Comparison of ENCODE assay signal across 26 cellular contexts in genomic region chr11:93122535-93122934, GRCh38.
A peak's percentile ranks its signal among the peaks of the same experiment; 100 is the strongest.
DNase-seq lines count a peak whose midpoint lies in the region; ATAC-seq, FAIRE-seq and TF ChIP-seq lines count a peak whose summit lies in the region.
"Had no signal": no experiment of that assay in that cellular context is flagged by ENCODE, and none has a peak within 500 bp of the region (broad histone marks: within the 10 kb centered on the region; RNA-seq: fewer than 3 reads in every experiment).

No MANE protein-coding gene starts in this region.

- H3K9me3 ChIP-seq in neural cell (ENCODE audit: low read length) (no peaks in the 10 kb centered on the region), small intestine (ENCODE audit: control insufficient read depth, low read depth) (no peaks in the 10 kb centered on the region), lower lobe of right lung (no peaks in the 10 kb centered on the region), heart right ventricle (no peaks in the 10 kb centered on the region)
- H3K9me3 ChIP-seq: BE2C, BLaER1 had no signal

- H3K27ac ChIP-seq in neural cell (ENCODE audit: low read length) (no peak overlapping the region), small intestine (ENCODE audit: low read depth in 1 of 2, low read length in 1 of 2) (no peak overlapping the region), lower lobe of right lung (no peak overlapping the region), heart right ventricle (no peak overlapping the region)
- H3K27ac ChIP-seq: BLaER1 had no signal

- H3K4me1 Mint-ChIP-seq in activated T-helper 17 cell treated with anti-CD3 and anti-CD28 coated beads, Interleukin-2, amount 50 U/mL, for 72 hours, result no peaks in the 10 kb centered on the region
- H3K4me1 Mint-ChIP-seq: CD14-positive monocyte; CD4-positive, alpha-beta memory T cell; CD4-positive, CD25-positive, alpha-beta regulatory T cell; CD8-positive, alpha-beta memory T cell had no signal

- no peaks in the 10 kb centered on the region for H3F3A ChIP-seq in neural cell (ENCODE audit: insufficient read depth, low read length, poor library complexity, severe bottlenecking)

- H3K4me3 Mint-ChIP-seq in activated T-helper 17 cell treated with anti-CD3 and anti-CD28 coated beads, Interleukin-2, amount 50 U/mL, for 72 hours, result no peak overlapping the region
- H3K4me3 Mint-ChIP-seq: CD14-positive monocyte; CD4-positive, alpha-beta memory T cell; CD4-positive, CD25-positive, alpha-beta regulatory T cell; CD8-positive, alpha-beta memory T cell had no signal

- H2AFZ ChIP-seq in neural cell (ENCODE audit: low read depth, low read length), result no peak overlapping the region

- no peak for DNase-seq in left colon
- peak; percentile 4 for DNase-seq in small intestine
- DNase-seq in lower lobe of right lung, result no peak
- no peak for DNase-seq in activated naive CD4-positive, alpha-beta T cell treated with Interleukin-2 at 50 U/mL for 16 hours
- DNase-seq in heart right ventricle, result no peak
- DNase-seq: 8988T; ACHN; BE2C; C1 segment of cervical spinal cord; CD4-positive, alpha-beta memory T cell; CD4-positive, CD25-positive, alpha-beta regulatory T cell; CD8-positive, alpha-beta memory T cell; COR-L47; DMS 273 treated with DMSO at 0.1 percent for 48 hours; DMS153; DMS53; DMS79 treated with DMSO at 0.1 percent for 48 hours; GF-D8 had no signal

- no peaks in the 10 kb centered on the region for H3K27me3 ChIP-seq in neural cell (ENCODE audit: insufficient read depth, low read depth, low read length)
- no peaks in the 10 kb centered on the region for H3K27me3 ChIP-seq in small intestine (ENCODE audit: control insufficient read depth in 2 of 2, insufficient read depth in 2 of 2, low read length in 2 of 2)
- H3K27me3 ChIP-seq in lower lobe of right lung (ENCODE audit: low read depth), result no peaks in the 10 kb centered on the region
- peaks cover 0 to 7% (median 0%) of the 10 kb centered on the region in 7 donors for H3K27me3 ChIP-seq in heart right ventricle
- H3K27me3 ChIP-seq: BE2C, BLaER1 had no signal

- H3K4me1 ChIP-seq in small intestine (ENCODE audit: control insufficient read depth in 2 of 2, insufficient read depth in 1 of 2, low read depth in 1 of 2, low read length in 1 of 2), result peaks cover 0 to 2% of the 10 kb centered on the region in 2 donors
- H3K4me1 ChIP-seq in lower lobe of right lung, result no peaks in the 10 kb centered on the region
- H3K4me1 ChIP-seq in heart right ventricle, result peaks cover 0 to 11% (median 0%) of the 10 kb centered on the region in 9 donors
- H3K4me1 ChIP-seq: BE2C, BLaER1 had no signal

- no peak overlapping the region for H3K9ac ChIP-seq in neural cell (ENCODE audit: low read length)
- H3K9ac ChIP-seq: BLaER1 had no signal

- H3K36me3 ChIP-seq in neural cell (ENCODE audit: insufficient read depth, low read length) (no peaks in the 10 kb centered on the region), small intestine (ENCODE audit: control insufficient read depth in 2 of 2, insufficient read depth in 2 of 2, low read length in 2 of 2) (no peaks in the 10 kb centered on the region), lower lobe of right lung (no peaks in the 10 kb centered on the region), heart right ventricle (no peaks in the 10 kb centered on the region)
- H3K36me3 ChIP-seq: BE2C, BLaER1 had no signal

- H3K9me2 ChIP-seq in neural cell (ENCODE audit: insufficient read depth, low read length), result no peaks in the 10 kb centered on the region

- H3K9me3 Mint-ChIP-seq in activated T-helper 17 cell treated with anti-CD3 and anti-CD28 coated beads, Interleukin-2, amount 50 U/mL, for 72 hours, result peaks cover 12% of the 10 kb centered on the region

- TF ChIP-seq CTCF in neural cell (IDR thresholded peaks at IDR 0.05; ENCODE audit: poor library complexity, severe bottlenecking), result no peak
- TF ChIP-seq CTCF in lower lobe of right lung (IDR thresholded peaks at IDR 0.05), result no peak
- TF ChIP-seq CTCF in heart right ventricle (IDR thresholded peaks at IDR 0.05), result no peak

- intact Hi-C loops in left colon (cut with DNase I, micrococcal nuclease) (no loop called here), lower lobe of right lung (cut with DNase I) (no loop called here), heart right ventricle (cut with DNase I) (no loop called here)

- peak overlapping the region; percentile 9 for H3K4me2 ChIP-seq in neural cell (ENCODE audit: low read length)
- H3K4me2 ChIP-seq: BLaER1 had no signal

- H3K79me2 ChIP-seq in neural cell (replicated peaks; ENCODE audit: insufficient read depth, low read length), result no peaks in the 10 kb centered on the region

- H4K20me1 ChIP-seq in neural cell (ENCODE audit: insufficient read depth), result peaks cover 3% of the 10 kb centered on the region
- H4K20me1 ChIP-seq: BLaER1 had no signal

- no peak for TF ChIP-seq EP300 in neural cell (conservative IDR thresholded peaks at IDR 0.05; ENCODE audit: poor library complexity, severe bottlenecking)

- TF ChIP-seq RAD21 in neural cell (conservative IDR thresholded peaks at IDR 0.05), result no peak

- no peak for FAIRE-seq in small intestine (lab: Jason Lieb, UNC)
- FAIRE-seq: A204.1, G401.6, GM12891, GM19239 had no signal

- peak; percentile 83 for ATAC-seq in left colon
- ATAC-seq in lower lobe of right lung, result no peak
- ATAC-seq in activated T-helper 17 cell treated with anti-CD3 and anti-CD28 coated beads, Interleukin-2, amount 50 U/mL, for 72 hours (replicated peaks), result no peak
- no peak for ATAC-seq in heart right ventricle

- H3K27me3 Mint-ChIP-seq in activated T-helper 17 cell treated with anti-CD3 and anti-CD28 coated beads, Interleukin-2, amount 50 U/mL, for 72 hours, result peaks cover 10% of the 10 kb centered on the region

- H3K36me3 Mint-ChIP-seq in activated T-helper 17 cell treated with anti-CD3 and anti-CD28 coated beads, Interleukin-2, amount 50 U/mL, for 72 hours (ENCODE audit: low read depth), result no peaks in the 10 kb centered on the region
- H3K36me3 Mint-ChIP-seq: CD14-positive monocyte; CD4-positive, alpha-beta memory T cell; CD4-positive, CD25-positive, alpha-beta regulatory T cell; CD8-positive, alpha-beta memory T cell had no signal

- no peak overlapping the region for H3K27ac Mint-ChIP-seq in activated T-helper 17 cell treated with anti-CD3 and anti-CD28 coated beads, Interleukin-2, amount 50 U/mL, for 72 hours
- H3K27ac Mint-ChIP-seq: CD14-positive monocyte; CD4-positive, alpha-beta memory T cell; CD4-positive, CD25-positive, alpha-beta regulatory T cell; CD8-positive, alpha-beta memory T cell had no signal

- H3K4me3 ChIP-seq in neural cell (ENCODE audit: low read length), result no peak overlapping the region
- no peak overlapping the region for H3K4me3 ChIP-seq in small intestine (ENCODE audit: low read depth in 1 of 2, low read length in 2 of 2)
- no peak overlapping the region for H3K4me3 ChIP-seq in lower lobe of right lung
- H3K4me3 ChIP-seq in heart right ventricle, result no peak overlapping the region
- H3K4me3 ChIP-seq: BLaER1 had no signal

TF ChIP-seq in neural cell, 6 proteins besides CTCF, POLR2A, EP300 and RAD21:
- TF ChIP-seq MXI1 (conservative IDR thresholded peaks at IDR 0.05; ENCODE audit: poor library complexity, severe bottlenecking), result no peak
- no peak for TF ChIP-seq SMC3 (conservative IDR thresholded peaks at IDR 0.05; ENCODE audit: poor library complexity)
- TF ChIP-seq EZH2 (IDR thresholded peaks at IDR 0.05; ENCODE audit: borderline replicate concordance, insufficient read depth, low read length, poor library complexity, severe bottlenecking), result no peak
- no peak for TF ChIP-seq REST (IDR thresholded peaks at IDR 0.05; ENCODE audit: borderline replicate concordance)
- TF ChIP-seq POLR2AphosphoS5 (IDR thresholded peaks at IDR 0.05), result no peak
